ENCODE assay signal across 8 cellular contexts in genomic region chr4:169604131-169604900, GRCh38. TPM values are rescaled to one million over a fixed set of nuclear protein-coding genes. Genes with fewer than 3 reads are reported as not detected.
A peak's percentile ranks its signal among the peaks of the same experiment; 100 is the strongest.
DNase-seq lines count a peak whose midpoint lies in the region; ATAC-seq, FAIRE-seq and TF ChIP-seq lines count a peak whose summit lies in the region.

No MANE protein-coding gene starts in this region.

- peaks cover 0 to 12% of the 10 kb centered on the region in 2 experiments; a peak in 2 of 5 replicates for H3K36me3 ChIP-seq in HepG2 (replicated peaks in 1 of 2; ENCODE audit: control insufficient read depth in 1 of 2, insufficient read depth in 2 of 2, low read length in 2 of 2)
- H3K36me3 ChIP-seq in effector memory CD4-positive, alpha-beta T cell (ENCODE audit: control insufficient read depth, insufficient read depth, low read length) = no peaks in the 10 kb centered on the region

- H3K4me1 ChIP-seq in HepG2 (ENCODE audit: insufficient read depth, low read length) = no peaks in the 10 kb centered on the region
- H3K4me1 ChIP-seq in effector memory CD4-positive, alpha-beta T cell (ENCODE audit: control insufficient read depth, insufficient read depth, low read length, poor library complexity, severe bottlenecking) = no peaks in the 10 kb centered on the region

- no peak for FAIRE-seq in HepG2 (lab: Jason Lieb, UNC)

- no peak for TF ChIP-seq CTCF in HepG2 (CRISPR knock-in tag; IDR thresholded peaks at IDR 0.05)

- H3K27ac ChIP-seq in HepG2 (ENCODE audit: extremely low read length, insufficient read depth, low read length) = no peak overlapping the region
- H3K27ac ChIP-seq in effector memory CD4-positive, alpha-beta T cell (ENCODE audit: insufficient read depth, low read length, poor library complexity, severe bottlenecking) = no peak overlapping the region

- no peak overlapping the region for H3K4me2 ChIP-seq in HepG2 (ENCODE audit: low read depth, low read length)

- TF ChIP-seq RAD21 in HepG2 (CRISPR knock-in tag; IDR thresholded peaks at IDR 0.05) = no peak

- POLR2A ChIA-PET in HepG2 (lab: Yijun Ruan, JAX) = no interaction called here

- WGBS in HepG2 (ENCODE audit: low lambda C conversion rate) = 66% methylated on average over 1 of the region's 1 CpG

- H3K4me3 ChIP-seq in HepG2 (replicated peaks in 1 of 3; ENCODE audit: insufficient read depth in 1 of 3, low read depth in 2 of 3, low read length in 3 of 3) = no peak overlapping the region
- no peak overlapping the region for H3K4me3 ChIP-seq in effector memory CD4-positive, alpha-beta T cell (ENCODE audit: insufficient read depth, low read depth, low read length, poor library complexity, severe bottlenecking)

- intact Hi-C loops in HepG2 (cut with micrococcal nuclease; ENCODE audit: unreplicated experiment) = no loop called here

- H3K9ac ChIP-seq in HepG2 (ENCODE audit: insufficient read depth, low read depth, low read length) = no peak overlapping the region

- no peaks in the 10 kb centered on the region for H4K20me1 ChIP-seq in HepG2 (ENCODE audit: insufficient read depth, low read length)

- no TSS peak for BruUV-seq in HepG2 (replicated peaks; lab: Mats Ljungman, UMichigan)

- H3K9me3 ChIP-seq in HepG2 (ENCODE audit: low read length) = no peaks in the 10 kb centered on the region
- H3K9me3 ChIP-seq in effector memory CD4-positive, alpha-beta T cell (ENCODE audit: control insufficient read depth, low read length) = no peaks in the 10 kb centered on the region

- ATAC-seq in HG03045 (IDR thresholded peaks at IDR 0.05; ENCODE audit: unreplicated experiment) (peak; percentile 76), HepG2 (no peak)

- TF ChIP-seq EP300 in HepG2 (IDR thresholded peaks at IDR 0.05; ENCODE audit: low read depth in 2 of 2, low read length in 2 of 2) (no peak), HepG2 (CRISPR knock-in tag; IDR thresholded peaks at IDR 0.05; ENCODE audit: borderline replicate concordance) (no peak)

- in situ Hi-C loops in HepG2 (cut with HindIII; ENCODE audit: extremely low pct_ligation_motif_present, low pct_unique_long_range_greater_than_20kb) = loop anchor here (25.0 kb wide), 1 partner anchor 483 kb away; the partner anchor contains the start of gene AADAT

- peak; percentile 15 for DNase-seq in NK-92 treated with Interleukin-12 subunit alpha and Interleukin-12 subunit beta, amount 100 ng/mL, for 24 hours (lab: John Stamatoyannopoulos, UW)
- no peak for DNase-seq in NK-92 (lab: John Stamatoyannopoulos, UW; ENCODE audit: unreplicated experiment)
- peak; percentile 7 for DNase-seq in UCSD-AML1 (lab: John Stamatoyannopoulos, UW; ENCODE audit: unreplicated experiment)
- DNase-seq in HepG2 (ENCODE audit: low spot score) = no peak
- no peak for DNase-seq in NCI-H128 (lab: John Stamatoyannopoulos, UW; ENCODE audit: unreplicated experiment)
- no peak for DNase-seq in effector memory CD4-positive, alpha-beta T cell
- DNase-seq in effector CD8-positive, alpha-beta T cell (lab: John Stamatoyannopoulos, UW) = no peak

- no peaks in the 10 kb centered on the region; a peak in 1 of 5 replicates for H3K27me3 ChIP-seq in HepG2 (ENCODE audit: control insufficient read depth in 1 of 2, insufficient read depth in 2 of 2, low read length in 2 of 2)
- H3K27me3 ChIP-seq in effector memory CD4-positive, alpha-beta T cell (replicated peaks; ENCODE audit: control insufficient read depth, insufficient read depth, low read length, poor library complexity, severe bottlenecking) = no peaks in the 10 kb centered on the region

- no peak for TF ChIP-seq POLR2A in HepG2 (IDR thresholded peaks at IDR 0.05; ENCODE audit: insufficient read depth in 1 of 2, low read depth in 2 of 2, low read length in 2 of 2)

- CTCF ChIA-PET in HepG2 (lab: Yijun Ruan, JAX; ENCODE audit: low intra/inter-chr PET ratio, low total read pairs) = no interaction called here

- H2AFZ ChIP-seq in HepG2 (ENCODE audit: low read length) = no peak overlapping the region

- H3K79me2 ChIP-seq in HepG2 (ENCODE audit: insufficient read depth, low read length) = no peaks in the 10 kb centered on the region

TF ChIP-seq in HepG2, 621 proteins besides CTCF, POLR2A, EP300 and RAD21:
- TF ChIP-seq FOXC1 (CRISPR knock-in tag; IDR thresholded peaks at IDR 0.05; ENCODE audit: borderline replicate concordance) (no peak), FOSL2 (CRISPR knock-in tag; IDR thresholded peaks at IDR 0.05) (0 out of 2 replicates have a peak, but pooled peaks have one; percentile 34), ZNF75D (CRISPR knock-in tag; IDR thresholded peaks at IDR 0.05; ENCODE audit: borderline replicate concordance) (no peak), BCL3 (CRISPR knock-in tag; IDR thresholded peaks at IDR 0.05) (no peak), GLMP (CRISPR knock-in tag; IDR thresholded peaks at IDR 0.05; ENCODE audit: borderline replicate concordance) (no peak)

RNA-seq across cellular contexts. Expression of gene NEK1, which starts 8.1 kb away (rescaled TPM):
- total RNA-seq in HepG2 (2016; rRNA removed; fragmentation: Illumina TruSeq; extraction: Trizol) = 5.4 and 8.7 TPM in 2 replicates
- total RNA-seq in HepG2 (2016; cell fraction: cytosol; rRNA removed; fragmentation: Illumina TruSeq; extraction: Trizol; ENCODE audit: low read depth) = 7.3 and 9.1 TPM in 2 replicates
- 5.4 and 8.2 TPM in 2 replicates for total RNA-seq in HepG2 (2016; cell fraction: insoluble cytoplasmic fraction; rRNA removed; fragmentation: Illumina TruSeq; extraction: Trizol)
- total RNA-seq in HepG2 (2016; cell fraction: membrane; rRNA removed; fragmentation: Illumina TruSeq; extraction: Trizol) = 4.3 and 4.8 TPM in 2 replicates
- 9.8 and 11.8 TPM in 2 replicates for total RNA-seq in HepG2 (2016; cell fraction: nucleus; rRNA removed; fragmentation: Illumina TruSeq; extraction: Trizol)
- polyA plus RNA-seq in HepG2 (2011; rRNA removed) = 2.6 and 2.9 TPM in 2 replicates
- polyA plus RNA-seq in HepG2 (2011; cell fraction: cytosol; rRNA removed) = 0.97 and 1.3 TPM in 2 replicates
- 2.5 and 3.3 TPM in 2 replicates for polyA plus RNA-seq in HepG2 (2011; cell fraction: nucleus; rRNA removed)
- polyA plus RNA-seq in HepG2 (2012) = 3.2 and 3.3 TPM in 2 replicates
- 0.23 and 0.38 TPM in 2 replicates for polyA plus RNA-seq in HepG2 (2016; cell fraction: cytosol; fragmentation: Illumina TruSeq; extraction: Trizol; ENCODE audit: low read depth)
- 6.9 and 7.0 TPM in 2 replicates for polyA plus RNA-seq in HepG2 (2016; cell fraction: insoluble cytoplasmic fraction; fragmentation: Illumina TruSeq; extraction: Trizol; ENCODE audit: low read depth)
- 0.70 and 1.1 TPM in 2 replicates for polyA plus RNA-seq in HepG2 (2016; cell fraction: membrane; fragmentation: Illumina TruSeq; extraction: Trizol; ENCODE audit: low read depth)
- 5.7 and 7.7 TPM in 2 replicates for polyA plus RNA-seq in HepG2 (2016; cell fraction: nucleus; fragmentation: Illumina TruSeq; extraction: Trizol; ENCODE audit: insufficient read depth, low read depth)
- polyA minus RNA-seq in HepG2 (2011; rRNA and poly(A)+ RNA removed; ENCODE audit: low replicate concordance) = 9.6 TPM in 2 replicates
- 2.3 TPM in 2 replicates for polyA minus RNA-seq in HepG2 (2011; cell fraction: cytosol; rRNA and poly(A)+ RNA removed)
- 24.1 and 24.9 TPM in 2 replicates for polyA minus RNA-seq in HepG2 (2011; cell fraction: nucleus; rRNA and poly(A)+ RNA removed)

RNA-seq across cellular contexts. Expression of gene CLCN3, which starts 16.1 kb away (rescaled TPM):
- total RNA-seq in HepG2 (2016; rRNA removed; fragmentation: Illumina TruSeq; extraction: Trizol) = 21.5 and 23.7 TPM in 2 replicates
- 1.6 and 1.9 TPM in 2 replicates for total RNA-seq in HepG2 (2016; cell fraction: cytosol; rRNA removed; fragmentation: Illumina TruSeq; extraction: Trizol; ENCODE audit: low read depth)
- total RNA-seq in HepG2 (2016; cell fraction: insoluble cytoplasmic fraction; rRNA removed; fragmentation: Illumina TruSeq; extraction: Trizol) = 23.2 and 23.3 TPM in 2 replicates
- total RNA-seq in HepG2 (2016; cell fraction: membrane; rRNA removed; fragmentation: Illumina TruSeq; extraction: Trizol) = 7.7 and 8.5 TPM in 2 replicates
- 26.7 and 28.7 TPM in 2 replicates for total RNA-seq in HepG2 (2016; cell fraction: nucleus; rRNA removed; fragmentation: Illumina TruSeq; extraction: Trizol)
- polyA plus RNA-seq in HepG2 (2011; rRNA removed) = 13.6 and 14.2 TPM in 2 replicates
- 7.4 and 10.8 TPM in 2 replicates for polyA plus RNA-seq in HepG2 (2011; cell fraction: cytosol; rRNA removed)
- 3.4 and 5.1 TPM in 2 replicates for polyA plus RNA-seq in HepG2 (2011; cell fraction: nucleus; rRNA removed)
- polyA plus RNA-seq in HepG2 (2012) = 14.8 and 17.1 TPM in 2 replicates
- polyA plus RNA-seq in HepG2 (2016; cell fraction: cytosol; fragmentation: Illumina TruSeq; extraction: Trizol; ENCODE audit: low read depth) = 0.81 and 0.88 TPM in 2 replicates
- polyA plus RNA-seq in HepG2 (2016; cell fraction: insoluble cytoplasmic fraction; fragmentation: Illumina TruSeq; extraction: Trizol; ENCODE audit: low read depth) = 11.5 and 13.2 TPM in 2 replicates
- 2.5 and 2.8 TPM in 2 replicates for polyA plus RNA-seq in HepG2 (2016; cell fraction: membrane; fragmentation: Illumina TruSeq; extraction: Trizol; ENCODE audit: low read depth)
- polyA plus RNA-seq in HepG2 (2016; cell fraction: nucleus; fragmentation: Illumina TruSeq; extraction: Trizol; ENCODE audit: insufficient read depth, low read depth) = 17.6 and 18.8 TPM in 2 replicates
- 30.0 and 39.3 TPM in 2 replicates for polyA minus RNA-seq in HepG2 (2011; rRNA and poly(A)+ RNA removed; ENCODE audit: low replicate concordance)
- 18.7 and 23.1 TPM in 2 replicates for polyA minus RNA-seq in HepG2 (2011; cell fraction: cytosol; rRNA and poly(A)+ RNA removed)
- 37.3 and 43.1 TPM in 2 replicates for polyA minus RNA-seq in HepG2 (2011; cell fraction: nucleus; rRNA and poly(A)+ RNA removed)

Comparison
In these comparisons a context has a peak if more than half of its experiments do, and no peak if none do; other contexts are left out.
1. DNase-seq: peak in NK-92 treated with Interleukin-12 subunit alpha and Interleukin-12 subunit beta, amount 100 ng/mL, for 24 hours (single experiment) and UCSD-AML1 (single experiment); none in NK-92 (single experiment), HepG2 (single experiment), NCI-H128 (single experiment), effector memory CD4-positive, alpha-beta T cell (0 of 3) and effector CD8-positive, alpha-beta T cell (single experiment).